ENCODE assay signal across 1 cellular context in genomic region chr17:82236142-82236971, GRCh38.
TF ChIP-seq lines count a peak whose summit lies in the region.

No MANE protein-coding gene starts in this region.

TF ChIP-seq in SK-N-SH, 30 proteins besides CTCF, POLR2A, EP300 and RAD21 (continued from another document):
- TF ChIP-seq MXI1 (IDR thresholded peaks at IDR 0.05; ENCODE audit: low read depth, low read length) (no peak), FOXJ3 (CRISPR knock-in tag; IDR thresholded peaks at IDR 0.05) (peak; percentile 41; the same call in 1 of the 2 replicates), MEF2A (IDR thresholded peaks at IDR 0.05; ENCODE audit: borderline replicate concordance, low read depth) (no peak), NFIC (IDR thresholded peaks at IDR 0.05; ENCODE audit: borderline replicate concordance) (0 out of 2 replicates have a peak, but pooled peaks have one; percentile 5), POLR2AphosphoS5 (IDR thresholded peaks at IDR 0.05; ENCODE audit: low read depth, low read length) (no peak), CHD2 (IDR thresholded peaks at IDR 0.05; ENCODE audit: low read length, partially characterized antibody) (peak; percentile 74), IRF3 (IDR thresholded peaks at IDR 0.05; ENCODE audit: low read depth, low read length) (0 out of 2 replicates have a peak, but pooled peaks have one; percentile 14), MAX (IDR thresholded peaks at IDR 0.05; ENCODE audit: low read depth) (peak; percentile 19; the same call in 1 of the 2 replicates), TEAD4 (IDR thresholded peaks at IDR 0.05; ENCODE audit: borderline replicate concordance, insufficient read depth) (no peak)
